Comparison of ENCODE assay signal across 9 cellular contexts in genomic region chr5:44774279-44774880, GRCh38. TPM values are rescaled to one million over a fixed set of nuclear protein-coding genes. Genes with fewer than 3 reads are reported as not detected.
DNase-seq lines count a peak whose midpoint lies in the region; ATAC-seq and TF ChIP-seq lines count a peak whose summit lies in the region.
"Had no signal": no experiment of that assay in that cellular context is flagged by ENCODE, and none has a peak within 500 bp of the region (broad histone marks: within the 10 kb centered on the region; RNA-seq: fewer than 3 reads in every experiment).

No MANE protein-coding gene starts in this region.

- TF ChIP-seq CTCF in 22Rv1 (IDR thresholded peaks at IDR 0.05) (peak; percentile 67), GM12864 (IDR thresholded peaks at IDR 0.05; ENCODE audit: low read depth, low read length, missing control alignments) (peak; percentile 14), mesothelial cell of epicardium (IDR thresholded peaks at IDR 0.05; ENCODE audit: unreplicated experiment) (peak; percentile 73)

- DNase-seq in GM12864 (ENCODE audit: low read depth): peak; percentile 5
- DNase-seq in NCI-H526 treated with DMSO at 0.1 percent for 48 hours (lab: John Stamatoyannopoulos, UW): peak; percentile 27
- peak; percentile 26 for DNase-seq in cerebellum (ENCODE audit: low spot score)
- DNase-seq in mesothelial cell of epicardium (ENCODE audit: low spot score in 2 of 2, unreplicated experiment in 2 of 2): no peak
- DNase-seq in activated CD4-positive, alpha-beta T cell treated with anti-CD3 and anti-CD28 coated beads, Interleukin-2, amount 50 U/mL, for 1 hour: no peak
- no peak for DNase-seq in activated CD4-positive, alpha-beta T cell treated with anti-CD3 and anti-CD28 coated beads, Interleukin-2, amount 10 ng/mL, durations not matched to agents 24 days and 14 days

- H3K36me3 Mint-ChIP-seq in mesothelial cell of epicardium: no peaks in the 10 kb centered on the region
- no peaks in the 10 kb centered on the region for H3K36me3 Mint-ChIP-seq in activated CD4-positive, alpha-beta T cell treated with anti-CD3 and anti-CD28 coated beads, Interleukin-2, amount 10 ng/mL, durations not matched to agents 24 days and 14 days (ENCODE audit: low read depth)

- no peak overlapping the region for H3K27ac ChIP-seq in 22Rv1

- no peaks in the 10 kb centered on the region for H3K27me3 Mint-ChIP-seq in mesothelial cell of epicardium (ENCODE audit: low read depth)
- peaks cover 4% of the 10 kb centered on the region for H3K27me3 Mint-ChIP-seq in activated CD4-positive, alpha-beta T cell treated with anti-CD3 and anti-CD28 coated beads, Interleukin-2, amount 10 ng/mL, durations not matched to agents 24 days and 14 days
- H3K27me3 Mint-ChIP-seq: dendritic cell treated with granulocyte-macrophage colony-stimulating factor and Interleukin-4, amounts not matched to agents 40 ng/mL and 50 ng/mL, for 4 days had no signal

- H3K9me3 Mint-ChIP-seq in mesothelial cell of epicardium: no peaks in the 10 kb centered on the region
- no peaks in the 10 kb centered on the region for H3K9me3 Mint-ChIP-seq in activated CD4-positive, alpha-beta T cell treated with anti-CD3 and anti-CD28 coated beads, Interleukin-2, amount 10 ng/mL, durations not matched to agents 24 days and 14 days
- H3K9me3 Mint-ChIP-seq: dendritic cell treated with granulocyte-macrophage colony-stimulating factor and Interleukin-4, amounts not matched to agents 40 ng/mL and 50 ng/mL, for 4 days had no signal

- peak; percentile 86 for ATAC-seq in HG03159 (IDR thresholded peaks at IDR 0.05; ENCODE audit: unreplicated experiment)

- H3K27ac Mint-ChIP-seq in mesothelial cell of epicardium: no peak overlapping the region
- no peak overlapping the region for H3K27ac Mint-ChIP-seq in activated CD4-positive, alpha-beta T cell treated with anti-CD3 and anti-CD28 coated beads, Interleukin-2, amount 10 ng/mL, durations not matched to agents 24 days and 14 days
- H3K27ac Mint-ChIP-seq: dendritic cell treated with granulocyte-macrophage colony-stimulating factor and Interleukin-4, amounts not matched to agents 40 ng/mL and 50 ng/mL, for 4 days had no signal

- H3K4me3 ChIP-seq in GM12864 (ENCODE audit: low read depth, low read length): no peak overlapping the region

- no peak overlapping the region for H3K4me3 Mint-ChIP-seq in mesothelial cell of epicardium
- no peak overlapping the region for H3K4me3 Mint-ChIP-seq in activated CD4-positive, alpha-beta T cell treated with anti-CD3 and anti-CD28 coated beads, Interleukin-2, amount 10 ng/mL, durations not matched to agents 24 days and 14 days
- H3K4me3 Mint-ChIP-seq: dendritic cell treated with granulocyte-macrophage colony-stimulating factor and Interleukin-4, amounts not matched to agents 40 ng/mL and 50 ng/mL, for 4 days had no signal

- H3K4me1 Mint-ChIP-seq in mesothelial cell of epicardium: peaks cover 10% of the 10 kb centered on the region
- H3K4me1 Mint-ChIP-seq in activated CD4-positive, alpha-beta T cell treated with anti-CD3 and anti-CD28 coated beads, Interleukin-2, amount 10 ng/mL, durations not matched to agents 24 days and 14 days: no peaks in the 10 kb centered on the region

- intact Hi-C loops in activated CD4-positive, alpha-beta T cell treated with anti-CD3 and anti-CD28 coated beads, Interleukin-2, amount 10 ng/mL, durations not matched to agents 24 days and 14 days (cut with micrococcal nuclease): loop anchor here (5.0 kb wide), 1 partner anchor 1042 kb away; no protein-coding TSS in a partner anchor

RNA-seq across cellular contexts. Expression of gene MRPS30, which starts 34.4 kb away (rescaled TPM):
- total RNA-seq in cerebellum (154 TPM), mesothelial cell of epicardium (45.4 to 49.1 TPM (median 49.0 TPM) in 3 replicates)
- 67.4 and 69.3 TPM in 2 replicates for total RNA-seq in activated CD4-positive, alpha-beta T cell treated with anti-CD3 and anti-CD28 coated beads, Interleukin-2, amount 10 ng/mL, durations not matched to agents 24 days and 14 days

Comparison
In these comparisons a context has a peak if more than half of its experiments do, and no peak if none do; other contexts are left out.
1. CTCF ChIP-seq: peak in every context shown above with its lines; median percentile 73 in mesothelial cell of epicardium; 67 in 22Rv1; 14 in GM12864.
2. DNase-seq: peak in GM12864 (single experiment), NCI-H526 treated with DMSO at 0.1 percent for 48 hours (single experiment) and cerebellum (single experiment); none in mesothelial cell of epicardium (0 of 2), activated CD4-positive, alpha-beta T cell treated with anti-CD3 and anti-CD28 coated beads, Interleukin-2, amount 50 U/mL, for 1 hour (single experiment) and activated CD4-positive, alpha-beta T cell treated with anti-CD3 and anti-CD28 coated beads, Interleukin-2, amount 10 ng/mL, durations not matched to agents 24 days and 14 days (single experiment).